ENCODE assay signal across 15 cellular contexts in the genomic region with DNA sequence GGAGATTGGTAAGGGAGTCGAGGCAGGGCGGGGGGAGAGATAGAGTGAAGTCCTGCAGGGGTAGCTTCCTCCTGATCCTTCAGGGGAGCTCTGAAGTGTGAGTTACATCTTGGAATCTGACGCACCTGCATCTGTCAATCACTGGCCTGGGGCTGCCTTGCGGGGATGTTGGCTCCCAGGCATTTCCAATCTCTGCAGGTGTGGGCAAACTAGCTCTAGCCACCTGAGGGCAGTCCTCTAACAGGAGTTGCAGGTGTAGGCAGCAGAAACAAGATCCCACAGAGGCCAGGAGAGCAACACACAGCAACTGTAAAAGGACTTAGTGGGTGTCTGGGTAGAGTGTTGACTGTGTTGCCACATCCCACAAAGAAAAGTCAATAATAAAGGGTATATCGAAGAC.
DNase-seq lines count a peak whose midpoint lies in the region; ATAC-seq and TF ChIP-seq lines count a peak whose summit lies in the region.
"Had no signal": no experiment of that assay in that cellular context is flagged by ENCODE, and none has a peak within 500 bp of the region (broad histone marks: within the 10 kb centered on the region; RNA-seq: fewer than 3 reads in every experiment).

No MANE protein-coding gene starts in this region.

- H3K79me2 ChIP-seq in OCI-LY3 (ENCODE audit: low read length): no peaks in the 10 kb centered on the region
- H3K79me2 ChIP-seq: parathyroid adenoma had no signal

- no peaks in the 10 kb centered on the region for H3K27me3 Mint-ChIP-seq in activated naive CD4-positive, alpha-beta T cell treated with anti-CD3 and anti-CD28 coated beads for 36 hours (ENCODE audit: low read depth)

- CTCF ChIA-PET in activated naive CD4-positive, alpha-beta T cell treated with anti-CD3 and anti-CD28 coated beads for 36 hours (lab: Charles Lee): no interaction called here

- no peaks in the 10 kb centered on the region for H3K4me1 Mint-ChIP-seq in activated naive CD4-positive, alpha-beta T cell treated with anti-CD3 and anti-CD28 coated beads for 36 hours (ENCODE audit: low read depth)

- H3K4me1 ChIP-seq in OCI-LY3 (ENCODE audit: low read length) (peaks cover 16% of the 10 kb centered on the region), transverse colon (peaks cover 0 to 8% (median 0%) of the 10 kb centered on the region in 4 donors)
- H3K4me1 ChIP-seq: parathyroid adenoma had no signal

- H3K27ac Mint-ChIP-seq in activated naive CD4-positive, alpha-beta T cell treated with anti-CD3 and anti-CD28 coated beads for 36 hours: no peak overlapping the region
- no peak overlapping the region for H3K27ac Mint-ChIP-seq in activated naive CD4-positive, alpha-beta T cell treated with anti-CD3 and anti-CD28 coated beads, Interleukin-2, amount 50 U/mL, for 72 hours

- TF ChIP-seq EP300 in transverse colon (IDR thresholded peaks at IDR 0.05; ENCODE audit: low read depth): no peak

- H3K9me3 ChIP-seq in OCI-LY3 (ENCODE audit: insufficient read depth, low read length): no peaks in the 10 kb centered on the region
- H3K9me3 ChIP-seq in transverse colon: no peaks in the 10 kb centered on the region

- peak; percentile 12 for DNase-seq in activated naive CD4-positive, alpha-beta T cell treated with anti-CD3 and anti-CD28 coated beads for 36 hours
- DNase-seq in activated naive CD4-positive, alpha-beta T cell treated with anti-CD3 and anti-CD28 coated beads, Interleukin-2, amount 50 U/mL, for 72 hours (ENCODE audit: low spot score in 2 of 2): no peak
- DNase-seq in transverse colon: peak; percentile 31
- DNase-seq in omental fat pad (ENCODE audit: low spot score): no peak
- no peak for DNase-seq in NCI-H2081 (lab: John Stamatoyannopoulos, UW)
- no peak for DNase-seq in SK-N-DZ (ENCODE audit: low spot score)
- DNase-seq: activated CD8-positive, alpha-beta memory T cell treated with anti-CD3 and anti-CD28 coated beads, Interleukin-2, amount 50 U/mL, for 48 hours; activated naive CD4-positive, alpha-beta T cell treated with anti-CD3 and anti-CD28 coated beads, Interleukin-2, amount 50 U/mL, for 16 hours; effector CD8-positive, alpha-beta T cell; GOT3; KBM-7; NCI-H187 had no signal

- in situ Hi-C loops in transverse colon (cut with MboI; ENCODE audit: low pct_ligation_motif_present in 1 of 4, low pct_unique_long_range_greater_than_20kb in 1 of 4, low sequenced_read_pairs in 3 of 4): loop anchor here (10.0 to 25.0 kb wide), 8 partner anchors 251 to 1286 kb away; partner anchors contain the start of gene CTNNB1 (in 1 of the 4)

- no peaks in the 10 kb centered on the region for H3K36me3 Mint-ChIP-seq in activated naive CD4-positive, alpha-beta T cell treated with anti-CD3 and anti-CD28 coated beads for 36 hours (ENCODE audit: low read depth)
- no peaks in the 10 kb centered on the region for H3K36me3 Mint-ChIP-seq in activated naive CD4-positive, alpha-beta T cell treated with anti-CD3 and anti-CD28 coated beads, Interleukin-2, amount 50 U/mL, for 72 hours

- H3K4me2 ChIP-seq in OCI-LY3 (ENCODE audit: low read length): no peak overlapping the region

- H3K27ac ChIP-seq in OCI-LY3 (ENCODE audit: low read length) (no peak overlapping the region), transverse colon (no peak overlapping the region)
- H3K27ac ChIP-seq: parathyroid adenoma had no signal

- WGBS in transverse colon (ENCODE audit: low coverage in 1 of 2), 2 donors: 79 to 92% methylated on average over 2 to 5 of the region's 5 CpGs

- no peak overlapping the region for H3K9ac ChIP-seq in OCI-LY3 (ENCODE audit: low read length)
- H3K9ac ChIP-seq: parathyroid adenoma had no signal

- H3K4me3 Mint-ChIP-seq in activated naive CD4-positive, alpha-beta T cell treated with anti-CD3 and anti-CD28 coated beads for 36 hours: no peak overlapping the region

- no peak overlapping the region for H3K4me3 ChIP-seq in OCI-LY3 (ENCODE audit: low read length)
- H3K4me3 ChIP-seq in transverse colon: no peak overlapping the region

- intact Hi-C loops in activated naive CD4-positive, alpha-beta T cell treated with anti-CD3 and anti-CD28 coated beads for 36 hours (cut with micrococcal nuclease): loop anchor here (10.0 kb wide), 1 partner anchor 386 kb away; no protein-coding TSS in a partner anchor
- intact Hi-C loops in transverse colon (cut with DNase I; ENCODE audit: low total_unique reads): no loop called here

- no peaks in the 10 kb centered on the region for H4K20me1 ChIP-seq in OCI-LY3 (ENCODE audit: insufficient read depth, low read length)

- no peak overlapping the region for H2AFZ ChIP-seq in OCI-LY3 (ENCODE audit: low read depth, low read length)
- H2AFZ ChIP-seq: parathyroid adenoma had no signal

- H3K36me3 ChIP-seq in OCI-LY3 (replicated peaks; ENCODE audit: low read depth, low read length) (no peaks in the 10 kb centered on the region), transverse colon (no peaks in the 10 kb centered on the region)

- no peaks in the 10 kb centered on the region for H3K9me3 Mint-ChIP-seq in activated naive CD4-positive, alpha-beta T cell treated with anti-CD3 and anti-CD28 coated beads for 36 hours
- H3K9me3 Mint-ChIP-seq in activated naive CD4-positive, alpha-beta T cell treated with anti-CD3 and anti-CD28 coated beads, Interleukin-2, amount 50 U/mL, for 72 hours: no peaks in the 10 kb centered on the region

- ATAC-seq in activated naive CD4-positive, alpha-beta T cell treated with anti-CD3 and anti-CD28 coated beads, Interleukin-2, amount 50 U/mL, for 72 hours: no peak
- ATAC-seq in esophagus mucosa (peak; percentile 58), omental fat pad (ENCODE audit: low FRiP score) (no peak)

- TF ChIP-seq CTCF in OCI-LY3 (IDR thresholded peaks at IDR 0.05; ENCODE audit: low read depth, low read length) (peak; percentile 72), transverse colon (IDR thresholded peaks at IDR 0.05) (peak in 4 of 5 experiments; percentile 18 to 31 (median 20)), omental fat pad (IDR thresholded peaks at IDR 0.05) (no peak)

- H3K27me3 ChIP-seq in OCI-LY3 (ENCODE audit: low read depth, low read length): 0 out of 2 replicates have a peak, but pooled peaks cover 2% of the 10 kb centered on the region
- no peaks in the 10 kb centered on the region for H3K27me3 ChIP-seq in transverse colon

- no peak for TF ChIP-seq POLR2A in transverse colon (IDR thresholded peaks at IDR 0.05)

Comparison
In these comparisons a context has a peak if more than half of its experiments do, and no peak if none do; other contexts are left out.
1. DNase-seq: peak in activated naive CD4-positive, alpha-beta T cell treated with anti-CD3 and anti-CD28 coated beads for 36 hours (single experiment) and transverse colon (single experiment); none in activated naive CD4-positive, alpha-beta T cell treated with anti-CD3 and anti-CD28 coated beads, Interleukin-2, amount 50 U/mL, for 72 hours (0 of 2), omental fat pad (single experiment), NCI-H2081 (0 of 2) and SK-N-DZ (single experiment).
2. CTCF ChIP-seq: peak in OCI-LY3 (single experiment) and transverse colon (4 of 5); none in omental fat pad (0 of 3).